8 cellular contexts compared by ENCODE assay signal in the genomic region with DNA sequence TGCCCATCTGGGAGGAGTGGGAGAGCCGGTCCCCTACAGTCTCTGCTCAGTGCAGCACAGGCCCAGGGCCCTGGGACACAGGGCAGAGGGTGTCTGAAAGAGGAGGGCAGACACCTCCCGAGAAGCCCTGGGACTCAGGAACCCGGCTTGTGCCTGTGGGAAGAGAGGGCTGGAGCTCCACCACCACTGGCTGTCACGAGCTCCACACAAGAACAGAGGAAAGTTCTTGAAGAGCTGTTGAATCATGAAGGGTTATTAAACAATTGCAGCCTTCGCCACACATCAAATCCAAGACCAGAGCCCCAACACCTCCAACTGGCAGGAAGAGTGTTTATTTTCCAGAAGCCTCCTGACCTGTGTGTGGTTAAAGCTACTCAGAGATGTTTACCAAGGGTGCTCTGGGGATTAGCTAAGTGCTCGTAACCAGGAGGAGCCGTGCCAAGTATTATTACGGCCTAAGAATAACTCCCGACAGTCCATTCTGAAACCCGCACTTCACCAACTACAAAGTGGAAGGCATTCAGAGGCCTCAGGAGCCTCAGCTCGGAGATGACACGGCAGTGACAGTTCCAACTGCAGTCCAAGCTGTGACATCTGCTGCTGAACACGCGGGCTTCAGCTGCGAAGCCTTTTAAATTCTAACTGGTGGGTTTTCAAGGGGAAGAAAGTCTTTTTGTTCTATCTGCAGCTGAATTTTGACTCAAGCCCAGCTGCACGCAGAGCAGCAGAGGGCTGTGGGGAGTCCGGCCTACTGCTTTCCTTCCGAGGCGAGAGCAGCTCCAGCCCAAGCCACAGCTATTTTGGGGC.
A peak's percentile ranks its signal among the peaks of the same experiment; 100 is the strongest.
DNase-seq lines count a peak whose midpoint lies in the region; ATAC-seq and TF ChIP-seq lines count a peak whose summit lies in the region.

No MANE protein-coding gene starts in this region.

- TF ChIP-seq CTCF in choroid plexus epithelial cell (conservative IDR thresholded peaks at IDR 0.05; ENCODE audit: low read depth, low read length), result no peak

- DNase-seq in DMS 273 treated with DMSO at 0.1 percent for 48 hours (lab: John Stamatoyannopoulos, UW), result peak; percentile 50
- peak; percentile 99 for DNase-seq in NCI-H2107 treated with DMSO at 0.1 percent for 48 hours (lab: John Stamatoyannopoulos, UW; ENCODE audit: unreplicated experiment)
- DNase-seq in choroid plexus epithelial cell (ENCODE audit: low read depth), result peak; percentile 98

- peaks cover 13 to 22% of the 10 kb centered on the region in 2 donors for H3K4me1 ChIP-seq in muscle layer of duodenum (ENCODE audit: control insufficient read depth in 1 of 2, insufficient read depth in 2 of 2, low read length in 2 of 2)

- H3K9me3 ChIP-seq in muscle layer of duodenum (ENCODE audit: control insufficient read depth in 1 of 2, low read length in 2 of 2), result no peaks in the 10 kb centered on the region

- no peaks in the 10 kb centered on the region for H3K27me3 ChIP-seq in muscle layer of duodenum (ENCODE audit: low read depth, low read length)

- H3K4me3 ChIP-seq in choroid plexus epithelial cell (ENCODE audit: low read depth, low read length) (no peak overlapping the region), muscle layer of duodenum (ENCODE audit: low read depth in 1 of 2, low read length in 2 of 2) (peak overlapping the region in 1 of 2 donors; percentile 14)

- H3K36me3 ChIP-seq in muscle layer of duodenum (ENCODE audit: control insufficient read depth in 1 of 2, insufficient read depth in 2 of 2, low read length in 2 of 2), result no peaks in the 10 kb centered on the region

- no peak for ATAC-seq in GM18505 (IDR thresholded peaks at IDR 0.05; ENCODE audit: unreplicated experiment)
- ATAC-seq in GM21576 (IDR thresholded peaks at IDR 0.05; ENCODE audit: unreplicated experiment), result no peak
- ATAC-seq in GM21723 (IDR thresholded peaks at IDR 0.05; ENCODE audit: unreplicated experiment), result no peak
- no peak for ATAC-seq in HG03135 (IDR thresholded peaks at IDR 0.05; ENCODE audit: unreplicated experiment)

- TF ChIP-seq POLR2A in GM18505 (IDR thresholded peaks at IDR 0.05; ENCODE audit: borderline replicate concordance, extremely low read depth, insufficient read depth, insufficient read length), result no peak

- peak overlapping the region; percentile 77 for H3K27ac ChIP-seq in muscle layer of duodenum (ENCODE audit: low read length)
